In the genomic region with DNA sequence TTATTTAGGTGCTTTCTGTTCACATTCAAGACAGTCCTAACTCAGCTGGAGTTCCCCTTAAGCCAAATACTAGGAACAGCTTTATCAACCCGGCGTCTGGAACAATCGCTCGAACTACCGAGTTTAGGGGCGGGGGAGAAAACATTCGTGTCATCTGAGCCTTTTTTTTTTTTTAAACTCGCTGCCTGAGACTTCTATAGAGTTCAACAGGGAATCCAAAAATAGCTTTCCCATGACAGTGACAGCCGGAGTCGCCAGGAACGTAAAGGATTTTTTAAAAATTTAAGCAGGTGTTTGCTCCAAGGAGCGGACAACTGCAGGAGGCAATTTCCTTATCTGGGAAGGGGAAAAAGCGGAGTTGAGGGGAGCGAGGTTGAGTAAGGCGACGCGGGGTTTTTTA, we compare ENCODE assay signal across 8 cellular contexts. TPM values are rescaled to one million over a fixed set of nuclear protein-coding genes. Genes with fewer than 3 reads are reported as not detected.
DNase-seq lines count a peak whose midpoint lies in the region; ATAC-seq and TF ChIP-seq lines count a peak whose summit lies in the region.

No MANE protein-coding gene starts in this region.

- H3K9ac ChIP-seq in endocrine pancreas (ENCODE audit: control insufficient read depth, insufficient read depth, low read length): peak overlapping the region; percentile 42

- H3K27me3 ChIP-seq in endocrine pancreas (ENCODE audit: control insufficient read depth, insufficient read depth, low read length) (no peaks in the 10 kb centered on the region), mononuclear cell (ENCODE audit: insufficient read depth, low read length) (no peaks in the 10 kb centered on the region)

- peaks cover 3% of the 10 kb centered on the region for H3K9me3 Mint-ChIP-seq in type B pancreatic cell

- peak; percentile 25 for DNase-seq in NCI-H748 (lab: John Stamatoyannopoulos, UW; ENCODE audit: unreplicated experiment)
- no peak for DNase-seq in NCI-H748 treated with DMSO at 0.1 percent for 48 hours (lab: John Stamatoyannopoulos, UW)
- DNase-seq in UCSD-AML1 (lab: John Stamatoyannopoulos, UW; ENCODE audit: unreplicated experiment): peak; percentile 43
- no peak for DNase-seq in type B pancreatic cell (ENCODE audit: extremely low spot score, unreplicated experiment)
- DNase-seq in omental fat pad (ENCODE audit: low spot score): no peak

- TF ChIP-seq CTCF in type B pancreatic cell (conservative IDR thresholded peaks at IDR 0.05) (no peak), omental fat pad (IDR thresholded peaks at IDR 0.05) (no peak)

- H3K36me3 Mint-ChIP-seq in type B pancreatic cell: peaks cover 4% of the 10 kb centered on the region

- ATAC-seq in HG03103 (IDR thresholded peaks at IDR 0.05; ENCODE audit: low read depth, unreplicated experiment): peak; percentile 8
- no peak for ATAC-seq in omental fat pad (ENCODE audit: low FRiP score)

- no peaks in the 10 kb centered on the region for H3K9me3 ChIP-seq in endocrine pancreas (ENCODE audit: control insufficient read depth, low read length)
- H3K9me3 ChIP-seq in mononuclear cell (ENCODE audit: low read depth, low read length): no peaks in the 10 kb centered on the region

- H3K4me1 ChIP-seq in endocrine pancreas (ENCODE audit: control insufficient read depth, insufficient read depth, low read length) (peaks cover 7% of the 10 kb centered on the region), mononuclear cell (ENCODE audit: insufficient read depth, low read length) (peaks cover 25% of the 10 kb centered on the region)

- peaks cover 5% of the 10 kb centered on the region for H3K27me3 Mint-ChIP-seq in type B pancreatic cell

- H3K27ac Mint-ChIP-seq in type B pancreatic cell: peak overlapping the region; percentile 95

- H3K4me3 ChIP-seq in endocrine pancreas (ENCODE audit: control insufficient read depth, insufficient read depth, low read length) (peak overlapping the region; percentile 93), mononuclear cell (ENCODE audit: low read length) (peak overlapping the region; percentile 82)

- peak overlapping the region; percentile 99 for H3K4me3 Mint-ChIP-seq in type B pancreatic cell

- H3K4me1 Mint-ChIP-seq in type B pancreatic cell (ENCODE audit: unreplicated experiment): peaks cover 12% of the 10 kb centered on the region

- H3K36me3 ChIP-seq in endocrine pancreas (ENCODE audit: control insufficient read depth, insufficient read depth, low read length): no peaks in the 10 kb centered on the region

RNA-seq across cellular contexts. Expression of a gene that starts 0.8 kb away (rescaled TPM):
- total RNA-seq in mononuclear cell: 48.0 TPM
- 15.0 and 18.2 TPM in 2 replicates for total RNA-seq in type B pancreatic cell (ENCODE audit: low replicate concordance)
- total RNA-seq in omental fat pad: 10 to 100 TPM; 10.1 to 17.5 (median 13.9) TPM

RNA-seq across cellular contexts. Expression of a gene that starts 58.5 kb away (rescaled TPM):
- total RNA-seq in mononuclear cell: 0.52 TPM
- 0.99 and 1.4 TPM in 2 replicates for total RNA-seq in type B pancreatic cell (ENCODE audit: low replicate concordance)
- total RNA-seq in omental fat pad: 1 to 10 TPM in 1 of 4 donors, under 1 TPM in 3; 0.24 to 1.9 (median 0.41) TPM

Comparison
In these comparisons a context has a peak if more than half of its experiments do, and no peak if none do; other contexts are left out.
1. DNase-seq: peak in NCI-H748 (single experiment) and UCSD-AML1 (single experiment); none in NCI-H748 treated with DMSO at 0.1 percent for 48 hours (single experiment), type B pancreatic cell (single experiment) and omental fat pad (single experiment).